Comparison of ENCODE assay signal across 13 cellular contexts in the genomic region with DNA sequence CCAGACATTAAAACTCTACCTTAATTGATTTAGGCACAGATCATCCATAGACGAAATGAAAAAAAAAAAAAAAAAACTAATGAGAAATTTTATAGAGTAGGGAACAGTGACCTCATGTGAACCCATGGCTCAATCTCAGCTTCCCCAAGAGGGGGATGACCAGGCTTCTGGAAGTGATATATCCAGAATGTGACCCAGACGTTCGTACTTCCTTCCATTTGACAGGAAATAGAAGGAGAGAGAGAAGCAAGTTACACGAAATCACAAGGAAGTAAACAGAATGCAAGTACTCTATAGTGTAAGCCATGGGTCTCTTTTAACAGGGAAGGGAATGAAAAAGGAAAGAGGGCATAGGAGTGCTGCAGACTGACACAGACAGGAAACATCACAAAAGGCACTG. TPM values are rescaled to one million over a fixed set of nuclear protein-coding genes. Genes with fewer than 3 reads are reported as not detected.
DNase-seq lines count a peak whose midpoint lies in the region; ATAC-seq lines count a peak whose summit lies in the region.
"Had no signal": no experiment of that assay in that cellular context is flagged by ENCODE, and none has a peak within 500 bp of the region (broad histone marks: within the 10 kb centered on the region; RNA-seq: fewer than 3 reads in every experiment).

No MANE protein-coding gene starts in this region.

- no peak for DNase-seq in activated CD4-positive, alpha-beta T cell treated with anti-CD3 and anti-CD28 coated beads for 36 hours
- DNase-seq in activated CD4-positive, alpha-beta T cell treated with anti-CD3 and anti-CD28 coated beads, Interleukin-2, amount 50 U/mL, for 48 hours = no peak
- no peak for DNase-seq in activated naive CD8-positive, alpha-beta T cell treated with anti-CD3 and anti-CD28 coated beads for 36 hours
- DNase-seq in stimulated activated naive CD8-positive, alpha-beta T cell treated with anti-CD3 and anti-CD28 coated beads, Interleukin-15, amount 100 ng/mL, for 72 hours = no peak
- no peak for DNase-seq in NCI-H2171 (lab: John Stamatoyannopoulos, UW)
- DNase-seq: Kasumi-1, SHP77 had no signal

- no peaks in the 10 kb centered on the region for H3K27me3 ChIP-seq in iPS-20b (ENCODE audit: insufficient read depth, low read length)
- H3K27me3 ChIP-seq: breast epithelium, gastroesophageal sphincter had no signal

- CTCF ChIA-PET in activated CD4-positive, alpha-beta T cell treated with anti-CD3 and anti-CD28 coated beads for 36 hours (lab: Charles Lee) = interaction anchor here (0.9 to 3.8 kb wide), 3 partner anchors 23 to 365 kb away, joined by 3 to 11 read pairs (median 4); no protein-coding TSS in a partner anchor

- H3K4me1 ChIP-seq in iPS-20b (ENCODE audit: insufficient read depth, low read length) = peaks cover 34% of the 10 kb centered on the region
- H3K4me1 ChIP-seq: A549 had no signal

- ATAC-seq in activated CD4-positive, alpha-beta T cell treated with anti-CD3 and anti-CD28 coated beads for 36 hours = no peak
- ATAC-seq in stimulated activated naive CD8-positive, alpha-beta T cell treated with anti-CD3 and anti-CD28 coated beads, Interleukin-15, amount 100 ng/mL, for 72 hours = no peak
- ATAC-seq in GM21619 (IDR thresholded peaks at IDR 0.05; ENCODE audit: unreplicated experiment) = no peak
- no peak for ATAC-seq in HG02884 (IDR thresholded peaks at IDR 0.05; ENCODE audit: unreplicated experiment)
- ATAC-seq: A549, gastroesophageal sphincter had no signal

- H3K27me3 Mint-ChIP-seq in activated CD4-positive, alpha-beta T cell treated with anti-CD3 and anti-CD28 coated beads for 36 hours = no peaks in the 10 kb centered on the region
- H3K27me3 Mint-ChIP-seq in activated naive CD8-positive, alpha-beta T cell treated with anti-CD3 and anti-CD28 coated beads for 36 hours = no peaks in the 10 kb centered on the region
- no peaks in the 10 kb centered on the region for H3K27me3 Mint-ChIP-seq in stimulated activated naive CD8-positive, alpha-beta T cell treated with anti-CD3 and anti-CD28 coated beads, Interleukin-15, amount 100 ng/mL, for 72 hours

- peaks cover 73% of the 10 kb centered on the region for H3K36me3 ChIP-seq in iPS-20b (ENCODE audit: insufficient read depth, low read depth, low read length)
- H3K36me3 ChIP-seq: breast epithelium had no signal

- H3K27ac Mint-ChIP-seq in activated CD4-positive, alpha-beta T cell treated with anti-CD3 and anti-CD28 coated beads for 36 hours = peak overlapping the region; percentile 86
- H3K27ac Mint-ChIP-seq in activated naive CD8-positive, alpha-beta T cell treated with anti-CD3 and anti-CD28 coated beads for 36 hours = peak overlapping the region; percentile 47
- peak overlapping the region; percentile 35 to 44 for H3K27ac Mint-ChIP-seq in stimulated activated naive CD8-positive, alpha-beta T cell treated with anti-CD3 and anti-CD28 coated beads, Interleukin-15, amount 100 ng/mL, for 72 hours

- H3K4me3 ChIP-seq in iPS-20b (ENCODE audit: low read length) = 0 out of 2 replicates have a peak overlapping the region, but pooled peaks have one; percentile 20
- H3K4me3 ChIP-seq: A549, breast epithelium, gastroesophageal sphincter had no signal

- intact Hi-C loops in activated CD4-positive, alpha-beta T cell treated with anti-CD3 and anti-CD28 coated beads for 36 hours (cut with DNase I, micrococcal nuclease) = no loop called here

- H3K4me1 Mint-ChIP-seq in activated CD4-positive, alpha-beta T cell treated with anti-CD3 and anti-CD28 coated beads for 36 hours = peaks cover 76% of the 10 kb centered on the region
- H3K4me1 Mint-ChIP-seq in activated naive CD8-positive, alpha-beta T cell treated with anti-CD3 and anti-CD28 coated beads for 36 hours = peaks cover 66% of the 10 kb centered on the region
- peaks cover 69% of the 10 kb centered on the region for H3K4me1 Mint-ChIP-seq in stimulated activated naive CD8-positive, alpha-beta T cell treated with anti-CD3 and anti-CD28 coated beads, Interleukin-15, amount 100 ng/mL, for 72 hours

- H3K4me3 Mint-ChIP-seq in activated CD4-positive, alpha-beta T cell treated with anti-CD3 and anti-CD28 coated beads for 36 hours = no peak overlapping the region
- H3K4me3 Mint-ChIP-seq in activated naive CD8-positive, alpha-beta T cell treated with anti-CD3 and anti-CD28 coated beads for 36 hours = peak overlapping the region; percentile 22
- peak overlapping the region in 1 of 2 donors; percentile 42 for H3K4me3 Mint-ChIP-seq in stimulated activated naive CD8-positive, alpha-beta T cell treated with anti-CD3 and anti-CD28 coated beads, Interleukin-15, amount 100 ng/mL, for 72 hours

- no peak overlapping the region for H3K27ac ChIP-seq in iPS-20b (ENCODE audit: low read length)
- H3K27ac ChIP-seq: A549 had no signal

- no peak overlapping the region for H3K9ac ChIP-seq in iPS-20b (ENCODE audit: low read depth, low read length)

- POLR2A ChIA-PET in activated CD4-positive, alpha-beta T cell treated with anti-CD3 and anti-CD28 coated beads for 36 hours (lab: Charles Lee) = no interaction called here

- H3K9me3 Mint-ChIP-seq in activated CD4-positive, alpha-beta T cell treated with anti-CD3 and anti-CD28 coated beads for 36 hours (ENCODE audit: low read depth) = no peaks in the 10 kb centered on the region
- H3K9me3 Mint-ChIP-seq in activated naive CD8-positive, alpha-beta T cell treated with anti-CD3 and anti-CD28 coated beads for 36 hours = no peaks in the 10 kb centered on the region
- H3K9me3 Mint-ChIP-seq in stimulated activated naive CD8-positive, alpha-beta T cell treated with anti-CD3 and anti-CD28 coated beads, Interleukin-15, amount 100 ng/mL, for 72 hours = no peaks in the 10 kb centered on the region

- H3K36me3 Mint-ChIP-seq in activated CD4-positive, alpha-beta T cell treated with anti-CD3 and anti-CD28 coated beads for 36 hours (ENCODE audit: low read depth) = peaks cover 73% of the 10 kb centered on the region
- H3K36me3 Mint-ChIP-seq in activated naive CD8-positive, alpha-beta T cell treated with anti-CD3 and anti-CD28 coated beads for 36 hours = peaks cover 82% of the 10 kb centered on the region

- peaks cover 7% of the 10 kb centered on the region for H3K9me3 ChIP-seq in iPS-20b (ENCODE audit: insufficient read depth, low read depth, low read length)
- H3K9me3 ChIP-seq: A549, breast epithelium, gastroesophageal sphincter had no signal

RNA-seq across cellular contexts. Expression of a gene that starts 10.1 kb away (rescaled TPM):
- total RNA-seq in activated CD4-positive, alpha-beta T cell treated with anti-CD3 and anti-CD28 coated beads for 36 hours = 10 to 100 TPM; 69.1 to 76.3 TPM
- 10 to 100 TPM; 80.1 to 82.4 TPM for total RNA-seq in activated naive CD8-positive, alpha-beta T cell treated with anti-CD3 and anti-CD28 coated beads for 36 hours
